ENCODE assay signal across 23 cellular contexts in genomic region chr10:52768114-52768532, GRCh38. TPM values are rescaled to one million over a fixed set of nuclear protein-coding genes. Genes with fewer than 3 reads are reported as not detected.
"Had no signal": no experiment of that assay in that cellular context is flagged by ENCODE, and none has a peak within 500 bp of the region (broad histone marks: within the 10 kb centered on the region; RNA-seq: fewer than 3 reads in every experiment).

No MANE protein-coding gene starts in this region.

- H3K27ac Mint-ChIP-seq: activated CD4-positive, alpha-beta memory T cell treated with anti-CD3 and anti-CD28 coated beads for 36 hours; activated naive CD8-positive, alpha-beta T cell treated with anti-CD3 and anti-CD28 coated beads for 36 hours; naive B cell; stimulated activated naive CD8-positive, alpha-beta T cell treated with anti-CD3 and anti-CD28 coated beads, Interleukin-15, amount 100 ng/mL, for 72 hours had no signal

- H3K27me3 ChIP-seq: hepatocyte, tibial nerve had no signal

- H3K4me3 ChIP-seq: coronary artery, hepatocyte, lower lobe of right lung, prostate gland, tibial nerve had no signal

- H3K27ac ChIP-seq: coronary artery, epithelial cell of prostate, hepatocyte, lower lobe of right lung, prostate gland had no signal

- H3K9me3 ChIP-seq: lower lobe of right lung, prostate gland, tibial nerve had no signal

- DNase-seq: activated CD4-positive, alpha-beta memory T cell treated with anti-CD3 and anti-CD28 coated beads for 36 hours; activated CD4-positive, alpha-beta T cell treated with anti-CD3 and anti-CD28 coated beads for 48 hours; activated naive CD4-positive, alpha-beta T cell treated with Interleukin-2 at 50 U/mL for 16 hours; activated naive CD8-positive, alpha-beta T cell treated with anti-CD3 and anti-CD28 coated beads for 36 hours; activated T-cell treated with anti-CD3 and anti-CD28 coated beads, Interleukin-2, amount 50 U/mL, for 48 hours; cerebellar nuclear complex; foreskin fibroblast; lower lobe of right lung; naive B cell; right cardiac atrium; stimulated activated CD4-positive, alpha-beta T cell treated with anti-CD3 and anti-CD28 coated beads, Interleukin-1b, Interleukin-23, amount 100 ng/mL, for 48 hours; stimulated activated naive CD8-positive, alpha-beta T cell treated with anti-CD3 and anti-CD28 coated beads, Interleukin-15, amount 100 ng/mL, for 72 hours; T-helper 1 cell had no signal

- H3K4me1 Mint-ChIP-seq: activated naive CD8-positive, alpha-beta T cell treated with anti-CD3 and anti-CD28 coated beads for 36 hours; naive B cell; stimulated activated naive CD8-positive, alpha-beta T cell treated with anti-CD3 and anti-CD28 coated beads, Interleukin-15, amount 100 ng/mL, for 72 hours had no signal

- H3K4me1 ChIP-seq: lower lobe of right lung, prostate gland had no signal

- H3K27me3 Mint-ChIP-seq: activated CD4-positive, alpha-beta memory T cell treated with anti-CD3 and anti-CD28 coated beads for 36 hours; activated naive CD8-positive, alpha-beta T cell treated with anti-CD3 and anti-CD28 coated beads for 36 hours; naive B cell; stimulated activated naive CD8-positive, alpha-beta T cell treated with anti-CD3 and anti-CD28 coated beads, Interleukin-15, amount 100 ng/mL, for 72 hours had no signal

- H3K36me3 ChIP-seq: lower lobe of right lung, prostate gland, tibial nerve had no signal

- H3K9me3 Mint-ChIP-seq: activated CD4-positive, alpha-beta memory T cell treated with anti-CD3 and anti-CD28 coated beads for 36 hours; activated naive CD8-positive, alpha-beta T cell treated with anti-CD3 and anti-CD28 coated beads for 36 hours; naive B cell; stimulated activated naive CD8-positive, alpha-beta T cell treated with anti-CD3 and anti-CD28 coated beads, Interleukin-15, amount 100 ng/mL, for 72 hours had no signal

- H3K36me3 Mint-ChIP-seq: activated CD4-positive, alpha-beta memory T cell treated with anti-CD3 and anti-CD28 coated beads for 36 hours; activated naive CD8-positive, alpha-beta T cell treated with anti-CD3 and anti-CD28 coated beads for 36 hours; naive B cell had no signal

- ATAC-seq: lower lobe of right lung; stimulated activated naive CD8-positive, alpha-beta T cell treated with anti-CD3 and anti-CD28 coated beads, Interleukin-15, amount 100 ng/mL, for 72 hours had no signal

- H3K4me3 Mint-ChIP-seq: activated CD4-positive, alpha-beta memory T cell treated with anti-CD3 and anti-CD28 coated beads for 36 hours; activated naive CD8-positive, alpha-beta T cell treated with anti-CD3 and anti-CD28 coated beads for 36 hours; naive B cell; stimulated activated naive CD8-positive, alpha-beta T cell treated with anti-CD3 and anti-CD28 coated beads, Interleukin-15, amount 100 ng/mL, for 72 hours had no signal

RNA-seq across cellular contexts. Expression of gene MBL2, which starts 4.5 kb away (rescaled TPM):
- total RNA-seq: activated CD4-positive, alpha-beta memory T cell treated with anti-CD3 and anti-CD28 coated beads for 36 hours; activated naive CD8-positive, alpha-beta T cell treated with anti-CD3 and anti-CD28 coated beads for 36 hours; fibroblast of lung; lower lobe of right lung; mesenteric fat pad; omental fat pad; prostate gland; right cardiac atrium; skeletal muscle tissue; urinary bladder had no signal
